Comparison of ENCODE assay signal across 1 cellular context in genomic region chr4:173934933-173935620, GRCh38.
TF ChIP-seq lines count a peak whose summit lies in the region.

No MANE protein-coding gene starts in this region.

TF ChIP-seq in K562, 482 proteins besides CTCF, POLR2A, EP300 and RAD21 (continued from another document):
- no peak for TF ChIP-seq ZNF740 (CRISPR knock-in tag; IDR thresholded peaks at IDR 0.05)
- no peak for TF ChIP-seq ZNF740 (tag; IDR thresholded peaks at IDR 0.05)
- peak; percentile 60 for TF ChIP-seq CBFA2T3 (IDR thresholded peaks at IDR 0.05)
